ENCODE assay signal across 8 cellular contexts in genomic region chr11:117876341-117877119, GRCh38. TPM values are rescaled to one million over a fixed set of nuclear protein-coding genes. Genes with fewer than 3 reads are reported as not detected.
DNase-seq lines count a peak whose midpoint lies in the region; ATAC-seq and TF ChIP-seq lines count a peak whose summit lies in the region.

TSS of gene FXYD6 (minus strand) at chr11:117876658. CDS start at chr11:117842776, 33,882 bp downstream.

- no peaks in the 10 kb centered on the region for H3K36me3 ChIP-seq in vagina

- peak; percentile 32 for ATAC-seq in esophagus mucosa

- peak in 1 of 2 donors; percentile 22 for TF ChIP-seq POLR2A in vagina (IDR thresholded peaks at IDR 0.05)

- H3K9me3 ChIP-seq in vagina = no peaks in the 10 kb centered on the region

- peaks cover 47% of the 10 kb centered on the region for H3K4me1 ChIP-seq in vagina

- no peak within 1 kb of the TSS for H3K27ac Mint-ChIP-seq in activated naive CD4-positive, alpha-beta T cell treated with anti-CD3 and anti-CD28 coated beads for 36 hours

- CTCF ChIA-PET in activated naive CD4-positive, alpha-beta T cell treated with anti-CD3 and anti-CD28 coated beads for 36 hours (lab: Charles Lee) = interaction anchor here (1.7 kb wide), 1 partner anchor 69 kb away, joined by 6 read pairs; no protein-coding TSS in a partner anchor

- no peak for DNase-seq in activated naive CD4-positive, alpha-beta T cell treated with anti-CD3 and anti-CD28 coated beads for 36 hours
- no peak for DNase-seq in activated naive CD4-positive, alpha-beta T cell treated with Interleukin-2 at 50 U/mL for 16 hours
- DNase-seq in SW480 (ENCODE audit: low spot score) = peak; percentile 24
- peak; percentile 69 for DNase-seq in myocyte (ENCODE audit: low read depth)
- DNase-seq in vagina (ENCODE audit: extremely low spot score in 2 of 2) = peak; percentile 82 to 92
- no peak for DNase-seq in kidney tubule cell (ENCODE audit: low spot score)
- no peak for DNase-seq in stimulated activated CD4-positive, alpha-beta T cell treated with anti-CD3 and anti-CD28 coated beads, Interleukin-2, amount 100 ng/mL, for 48 hours

- H3K27me3 Mint-ChIP-seq in activated naive CD4-positive, alpha-beta T cell treated with anti-CD3 and anti-CD28 coated beads for 36 hours (ENCODE audit: low read depth) = peaks cover 50% of the 10 kb centered on the region

- peak within 1 kb of the TSS; percentile 80 for H3K27ac ChIP-seq in vagina

- TF ChIP-seq CTCF in vagina (IDR thresholded peaks at IDR 0.05) = no peak

- peak within 1 kb of the TSS; percentile 58 to 60 for H3K4me3 ChIP-seq in vagina

- H3K4me3 Mint-ChIP-seq in activated naive CD4-positive, alpha-beta T cell treated with anti-CD3 and anti-CD28 coated beads for 36 hours = peak within 1 kb of the TSS; percentile 72

- peaks cover 29% of the 10 kb centered on the region for H3K4me1 Mint-ChIP-seq in activated naive CD4-positive, alpha-beta T cell treated with anti-CD3 and anti-CD28 coated beads for 36 hours (ENCODE audit: low read depth)

- no peaks in the 10 kb centered on the region for H3K36me3 Mint-ChIP-seq in activated naive CD4-positive, alpha-beta T cell treated with anti-CD3 and anti-CD28 coated beads for 36 hours (ENCODE audit: low read depth)

- intact Hi-C loops in activated naive CD4-positive, alpha-beta T cell treated with anti-CD3 and anti-CD28 coated beads for 36 hours (cut with micrococcal nuclease) = no loop called here
- intact Hi-C loops in vagina (cut with DNase I) = no loop called here

- H3K9me3 Mint-ChIP-seq in activated naive CD4-positive, alpha-beta T cell treated with anti-CD3 and anti-CD28 coated beads for 36 hours = no peaks in the 10 kb centered on the region

- H3K27me3 ChIP-seq in vagina = no peaks in the 10 kb centered on the region

RNA-seq across cellular contexts. Expression of gene FXYD6, which starts in this region (rescaled TPM):
- not detected for total RNA-seq in activated naive CD4-positive, alpha-beta T cell treated with anti-CD3 and anti-CD28 coated beads for 36 hours
- total RNA-seq in esophagus mucosa (1.6 TPM), myocyte (1.7 and 3.1 TPM in 2 replicates), vagina (75.4 TPM)
- polyA plus RNA-seq in myocyte (2012) = 3.5 TPM

Comparison
In these comparisons a context has a peak if more than half of its experiments do, and no peak if none do; other contexts are left out.
1. RNA of gene FXYD6 (total RNA-seq): 75.4 TPM in vagina (single experiment); 1.7 to 3.1 TPM in myocyte, 1.6 TPM in esophagus mucosa (single experiment) and not detected in activated naive CD4-positive, alpha-beta T cell treated with anti-CD3 and anti-CD28 coated beads for 36 hours; every median in the first group is over 10 times any median in the second.
2. DNase-seq: peak in SW480 (single experiment), myocyte (single experiment) and vagina (2 of 2); none in activated naive CD4-positive, alpha-beta T cell treated with anti-CD3 and anti-CD28 coated beads for 36 hours (single experiment), activated naive CD4-positive, alpha-beta T cell treated with Interleukin-2 at 50 U/mL for 16 hours (single experiment), kidney tubule cell (single experiment) and stimulated activated CD4-positive, alpha-beta T cell treated with anti-CD3 and anti-CD28 coated beads, Interleukin-2, amount 100 ng/mL, for 48 hours (0 of 2).